Comparison of ENCODE assay signal across 8 cellular contexts in the genomic region with DNA sequence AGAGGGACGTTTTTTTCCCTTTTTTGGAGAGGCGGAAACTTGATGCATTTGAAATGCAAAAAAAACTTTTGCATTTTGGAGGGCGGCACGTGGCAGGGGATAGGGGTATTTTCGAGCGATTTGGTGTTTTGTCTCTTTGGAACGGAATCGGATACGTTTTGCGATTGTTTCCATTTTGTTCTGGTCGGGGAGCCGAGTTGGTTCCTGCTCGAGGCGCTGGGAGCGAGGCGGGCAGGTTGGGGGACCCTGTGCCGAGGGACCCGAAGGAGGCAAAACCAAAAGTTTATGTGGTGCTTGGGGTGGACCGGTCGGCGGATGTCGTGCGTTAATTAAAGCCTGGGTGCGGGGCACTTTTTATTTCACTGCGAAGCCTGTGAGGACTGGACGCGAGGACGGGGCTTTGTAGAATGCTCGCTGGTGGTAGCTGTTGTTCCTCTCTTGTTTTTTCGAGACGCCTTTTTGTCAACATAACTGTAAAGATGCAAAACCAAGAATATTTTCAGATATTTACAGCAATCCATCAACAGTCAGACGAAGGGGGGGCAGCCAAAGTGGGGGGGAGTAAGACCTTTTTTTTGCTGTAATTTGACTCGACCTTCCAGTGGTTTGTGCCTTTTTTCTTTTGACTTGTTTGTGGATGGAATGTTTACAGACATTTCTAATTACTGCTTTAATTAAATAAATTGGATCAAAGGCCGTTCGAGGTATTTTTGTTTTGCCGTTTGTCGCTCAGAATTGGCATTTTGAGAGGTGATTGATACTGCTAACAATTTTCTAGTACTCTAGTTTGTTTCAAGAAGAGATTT. TPM values are rescaled to one million over a fixed set of nuclear protein-coding genes. Genes with fewer than 3 reads are reported as not detected.
DNase-seq lines count a peak whose midpoint lies in the region; ATAC-seq lines count a peak whose summit lies in the region.

No MANE protein-coding gene starts in this region.

- H3K27ac ChIP-seq in ectodermal cell (ENCODE audit: insufficient read depth, low read depth, low read length, poor library complexity, severe bottlenecking) = peak overlapping the region; percentile 98

- no peaks in the 10 kb centered on the region for H3K27me3 Mint-ChIP-seq in memory B cell

- peaks cover 37% of the 10 kb centered on the region for H3K4me1 Mint-ChIP-seq in memory B cell

- peak overlapping the region; percentile 100 for H3K4me3 Mint-ChIP-seq in memory B cell

- peaks cover 25% of the 10 kb centered on the region for H3K36me3 Mint-ChIP-seq in memory B cell

- H3K9me3 Mint-ChIP-seq in memory B cell = no peaks in the 10 kb centered on the region

- H3K4me3 ChIP-seq in ectodermal cell (ENCODE audit: insufficient read depth, low read depth, low read length) = peak overlapping the region; percentile 90

- WGBS in ectodermal cell, 2 experiments = 1% methylated on average over 35 to 37 of the region's 37 CpGs

- H3K36me3 ChIP-seq in ectodermal cell (ENCODE audit: control insufficient read depth, insufficient read depth, low read length) = peaks cover 25% of the 10 kb centered on the region

- H3K9me3 ChIP-seq in ectodermal cell (ENCODE audit: control insufficient read depth, low read length) = no peaks in the 10 kb centered on the region

- ATAC-seq in GM21786 (IDR thresholded peaks at IDR 0.05; ENCODE audit: unreplicated experiment) = peak; percentile 5
- ATAC-seq in memory B cell (ENCODE audit: low read depth) = peak; percentile 2
- no peak for ATAC-seq in HG03354 (IDR thresholded peaks at IDR 0.05; ENCODE audit: poor library complexity, severe bottlenecking, unreplicated experiment)

- DNase-seq in GM03348 (ENCODE audit: low spot score) (peak; percentile 26), NCI-H1092 (lab: John Stamatoyannopoulos, UW) (peak; percentile 63), memory B cell (ENCODE audit: low spot score in 2 of 2) (peak; percentile 56 to 58)
- peak; percentile 16 to 23 for DNase-seq in activated CD4-positive, alpha-beta T cell treated with anti-CD3 and anti-CD28 coated beads, Interleukin-2, amount 50 U/mL, for 24 hours (ENCODE audit: low read depth in 1 of 2, low spot score in 1 of 2)
- peak; percentile 20 to 26 for DNase-seq in stimulated activated CD8-positive, alpha-beta memory T cell treated with anti-CD3 and anti-CD28 coated beads, Interleukin-4, amount 100 ng/mL, for 4 hours (ENCODE audit: low read depth in 2 of 2, low spot score in 1 of 2)

- H3K27ac Mint-ChIP-seq in memory B cell = peak overlapping the region; percentile 99

- H3K27me3 ChIP-seq in ectodermal cell (ENCODE audit: control insufficient read depth, insufficient read depth, low read length, poor library complexity, severe bottlenecking) = no peaks in the 10 kb centered on the region

- H3K4me1 ChIP-seq in ectodermal cell (ENCODE audit: control insufficient read depth, insufficient read depth, low read length) = peaks cover 12% of the 10 kb centered on the region

RNA-seq across cellular contexts. Expression of gene H3-3A, which starts 1.0 kb away (rescaled TPM):
- polyA plus RNA-seq in ectodermal cell (2013, experiment 1 of 4) = 1,817 TPM
- 1,759 TPM for polyA plus RNA-seq in ectodermal cell (2013, experiment 2 of 4)
- 1,403 TPM for polyA plus RNA-seq in ectodermal cell (2013, experiment 3 of 4)
- polyA plus RNA-seq in ectodermal cell (2013, experiment 4 of 4) = 1,529 TPM
